8 cellular contexts compared by ENCODE assay signal in the genomic region with DNA sequence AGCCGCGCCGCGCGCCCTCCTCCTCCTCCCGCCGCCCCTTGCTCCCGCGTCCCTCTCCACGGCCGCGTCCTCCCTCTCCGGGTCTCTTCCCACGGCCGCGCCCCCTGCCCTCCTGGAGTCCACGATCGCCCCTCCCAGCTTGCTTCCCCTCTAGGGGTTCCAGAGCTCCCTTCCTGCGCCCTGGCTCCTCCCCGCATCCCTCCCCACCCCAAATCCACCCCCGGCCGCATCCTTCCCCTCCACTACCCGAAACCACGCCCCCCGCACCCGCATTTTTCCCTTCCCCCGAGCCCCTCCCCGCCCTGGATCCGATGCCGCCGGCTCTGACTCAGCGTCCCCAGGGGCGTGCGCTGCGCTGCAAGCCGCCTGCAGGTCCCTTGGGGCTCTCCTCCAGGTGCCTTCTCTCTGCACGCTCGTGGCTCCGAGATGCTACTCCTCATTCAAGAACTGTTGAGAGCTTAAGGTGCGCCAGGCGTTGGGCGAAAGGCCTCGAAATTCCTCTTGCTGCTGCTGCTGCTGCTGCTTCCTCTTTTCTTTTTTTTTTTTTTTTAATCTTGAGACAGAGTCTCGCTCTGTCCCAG. TPM values are rescaled to one million over a fixed set of nuclear protein-coding genes. Genes with fewer than 3 reads are reported as not detected.
A peak's percentile ranks its signal among the peaks of the same experiment; 100 is the strongest.
DNase-seq lines count a peak whose midpoint lies in the region; ATAC-seq, FAIRE-seq and TF ChIP-seq lines count a peak whose summit lies in the region.

No MANE protein-coding gene starts in this region.

- no peak for ATAC-seq in GM18870 (IDR thresholded peaks at IDR 0.05; ENCODE audit: unreplicated experiment)

- H3K79me1 ChIP-seq in mesendoderm (ENCODE audit: low read length) = no peaks in the 10 kb centered on the region

- no peaks in the 10 kb centered on the region for H3K79me2 ChIP-seq in mesendoderm (ENCODE audit: control insufficient read depth, insufficient read depth, low read length)

- no CpG with 5 or more reads among the region's 44 CpGs for WGBS in mesendoderm (ENCODE audit: extremely low coverage, insufficient coverage, low lambda C conversion rate)

- H3K4me3 ChIP-seq in colonic mucosa (no peak overlapping the region), mesendoderm (ENCODE audit: low read length) (peak overlapping the region; percentile 28)

- H3K4me1 ChIP-seq in colonic mucosa (no peaks in the 10 kb centered on the region), mesendoderm (ENCODE audit: control insufficient read depth, low read depth, low read length) (no peaks in the 10 kb centered on the region)

- peak overlapping the region; percentile 61 for H3K4me2 ChIP-seq in mesendoderm (ENCODE audit: low read length)

- intact Hi-C loops in colonic mucosa (cut with DNase I) = no loop called here

- H3K4ac ChIP-seq in mesendoderm (ENCODE audit: low read depth, low read length) = no peak overlapping the region

- no peak overlapping the region for H2BK120ac ChIP-seq in mesendoderm (ENCODE audit: low read depth, low read length)

- no peak overlapping the region for H2AK5ac ChIP-seq in mesendoderm (ENCODE audit: low read length)

- H3K23ac ChIP-seq in mesendoderm (ENCODE audit: low read length) = peak overlapping the region; percentile 66

- H3K27me3 ChIP-seq in colonic mucosa (peaks cover 32% of the 10 kb centered on the region), mesendoderm (ENCODE audit: insufficient read depth, low read length, poor library complexity) (peaks cover 15% of the 10 kb centered on the region)

- H4K8ac ChIP-seq in mesendoderm (ENCODE audit: low read depth, low read length) = no peak overlapping the region

- H2BK5ac ChIP-seq in mesendoderm (ENCODE audit: low read length) = no peak overlapping the region

- DNase-seq in EH (ENCODE audit: low read depth) = peak; percentile 47
- DNase-seq in H54 (ENCODE audit: insufficient read length, low spot score) = no peak
- DNase-seq in NCI-H1105 treated with DMSO at 0.1 percent for 48 hours (lab: John Stamatoyannopoulos, UW) = peak; percentile 67
- peak; percentile 49 to 71 for DNase-seq in activated CD4-positive, alpha-beta T cell treated with anti-CD3 and anti-CD28 coated beads, Interleukin-2, amount 50 U/mL, for 24 hours (ENCODE audit: low read depth in 1 of 2, low spot score in 1 of 2)
- peak; percentile 24 for DNase-seq in colonic mucosa
- peak; percentile 60 for DNase-seq in mesendoderm
- peak; percentile 20 to 52 for DNase-seq in stimulated activated CD8-positive, alpha-beta memory T cell treated with anti-CD3 and anti-CD28 coated beads, Interleukin-2, amount 100 ng/mL, for 1 hour (ENCODE audit: low read depth in 2 of 2)

- no peak overlapping the region for H4K5ac ChIP-seq in mesendoderm (ENCODE audit: low read length)

- H3K36me3 ChIP-seq in colonic mucosa (no peaks in the 10 kb centered on the region), mesendoderm (ENCODE audit: control insufficient read depth, insufficient read depth, low read length) (no peaks in the 10 kb centered on the region)

- H2BK15ac ChIP-seq in mesendoderm (replicated peaks; ENCODE audit: low read depth) = no peak overlapping the region

- TF ChIP-seq CTCF in colonic mucosa (IDR thresholded peaks at IDR 0.05) = no peak

- H3K9ac ChIP-seq in colonic mucosa (ENCODE audit: low read depth in 2 of 2, low read length in 2 of 2) (no peak overlapping the region), mesendoderm (ENCODE audit: low read length) (peak overlapping the region; percentile 61)

- no peak overlapping the region for H3K27ac ChIP-seq in colonic mucosa
- H3K27ac ChIP-seq in mesendoderm (ENCODE audit: low read depth, low read length) = no peak overlapping the region

- no peak overlapping the region for H3K18ac ChIP-seq in mesendoderm (ENCODE audit: low read length)

- no peaks in the 10 kb centered on the region for H3K9me3 ChIP-seq in colonic mucosa

- no peak for FAIRE-seq in H54 (lab: Jason Lieb, UNC)

- peak overlapping the region; percentile 67 for H3K56ac ChIP-seq in mesendoderm (ENCODE audit: low read length)

- 0 out of 2 replicates have a peak, but pooled peaks have one; percentile 13 for TF ChIP-seq POLR2A in H54 (IDR thresholded peaks at IDR 0.05; ENCODE audit: low read depth, low read length)

RNA-seq across cellular contexts. Expression of a gene that starts 0.3 kb away (rescaled TPM):
- 1 to 10 TPM in 1 of 2 donors, under 1 TPM in 1; 0.12 to 1.5 TPM for total RNA-seq in colonic mucosa
- polyA plus RNA-seq in mesendoderm (2013, experiment 1 of 2) = 0.22 TPM
- polyA plus RNA-seq in mesendoderm (2013, experiment 2 of 2) = 0.48 TPM

RNA-seq across cellular contexts. Expression of a gene that starts 8.2 kb away (rescaled TPM):
- total RNA-seq in colonic mucosa = 10 to 100 TPM; 33.3 to 39.4 TPM
- polyA plus RNA-seq in mesendoderm (2013, experiment 1 of 2) = 13.4 TPM
- polyA plus RNA-seq in mesendoderm (2013, experiment 2 of 2) = 13.0 TPM
